In genomic region chr10:20694296-20694695, GRCh38 we compare ENCODE assay signal across 26 cellular contexts.
"Had no signal": no experiment of that assay in that cellular context is flagged by ENCODE, and none has a peak within 500 bp of the region (broad histone marks: within the 10 kb centered on the region; RNA-seq: fewer than 3 reads in every experiment).

No MANE protein-coding gene starts in this region.

- H3K36me3 Mint-ChIP-seq: activated naive CD4-positive, alpha-beta T cell treated with anti-CD3 and anti-CD28 coated beads, Interleukin-2, amount 50 U/mL, for 72 hours had no signal

- H3K4me1 Mint-ChIP-seq: activated naive CD8-positive, alpha-beta T cell treated with anti-CD3 and anti-CD28 coated beads, Interleukin-2, amount 50 U/mL, for 24 hours had no signal

- H3K27me3 ChIP-seq: ascending aorta, brain microvascular endothelial cell, cardiac muscle cell, SJSA1 had no signal

- H3K27me3 Mint-ChIP-seq: activated naive CD8-positive, alpha-beta T cell treated with anti-CD3 and anti-CD28 coated beads, Interleukin-2, amount 50 U/mL, for 24 hours had no signal

- DNase-seq: activated CD4-positive, alpha-beta T cell treated with anti-CD3 and anti-CD28 coated beads for 48 hours; activated CD4-positive, alpha-beta T cell treated with anti-CD3 and anti-CD28 coated beads, Interleukin-2, amount 50 U/mL, for 48 hours; activated CD4-positive, CD25-positive, alpha-beta regulatory T cell treated with anti-CD3 and anti-CD28 coated beads, Interleukin-2, amount 50 U/mL, for 72 hours; activated CD8-positive, alpha-beta memory T cell treated with anti-CD3 and anti-CD28 coated beads for 24 hours; activated effector memory CD4-positive, alpha-beta T cell treated with anti-CD3 and anti-CD28 coated beads, Interleukin-2, amount 50 U/mL, for 16 hours; activated naive CD4-positive, alpha-beta T cell treated with Interleukin-2 at 50 U/mL for 16 hours; activated naive CD8-positive, alpha-beta T cell treated with anti-CD3 and anti-CD28 coated beads, Interleukin-2, amount 50 U/mL, for 24 hours; activated T-cell treated with anti-CD3 and anti-CD28 coated beads, Interleukin-2, amount 50 U/mL, for 4 hours; amniotic stem cell; brain microvascular endothelial cell; Kasumi-1; KBM-7; NCI-H1105 treated with DMSO at 0.1 percent for 48 hours; NCI-H1436 treated with DMSO at 0.1 percent for 48 hours; NCI-H187; NCI-H2081; NCI-H446; NCI-H524; PC-3; SHP77; SW 1271 had no signal

- H3K9me3 ChIP-seq: SJSA1 had no signal

- H3K27ac ChIP-seq: ascending aorta, brain microvascular endothelial cell, cardiac muscle cell, SJSA1 had no signal

- H3K27ac Mint-ChIP-seq: activated naive CD4-positive, alpha-beta T cell treated with anti-CD3 and anti-CD28 coated beads, Interleukin-2, amount 50 U/mL, for 72 hours; activated naive CD8-positive, alpha-beta T cell treated with anti-CD3 and anti-CD28 coated beads, Interleukin-2, amount 50 U/mL, for 24 hours; T-helper 1 cell treated with Interleukin-12 subunit alpha and Interleukin-12 subunit beta and Interleukin-4 antibody, amounts not matched to agents 30 μg/mL and 1 μg/mL, for 36 hours had no signal

- H3K4me3 Mint-ChIP-seq: activated naive CD8-positive, alpha-beta T cell treated with anti-CD3 and anti-CD28 coated beads, Interleukin-2, amount 50 U/mL, for 24 hours; activated T-cell treated with anti-CD3 and anti-CD28 coated beads, Interleukin-2, amount 50 U/mL, for 4 hours; T-helper 1 cell treated with Interleukin-12 subunit alpha and Interleukin-12 subunit beta and Interleukin-4 antibody, amounts not matched to agents 30 μg/mL and 1 μg/mL, for 36 hours had no signal

- H3K4me1 ChIP-seq: ascending aorta, SJSA1 had no signal

- H3K4me3 ChIP-seq: ascending aorta, cardiac muscle cell, SJSA1 had no signal

- H3K36me3 ChIP-seq: ascending aorta, brain microvascular endothelial cell, cardiac muscle cell, SJSA1 had no signal
